Comparison of ENCODE assay signal across 22 cellular contexts in genomic region chr11:68658661-68659060, GRCh38. TPM values are rescaled to one million over a fixed set of nuclear protein-coding genes. Genes with fewer than 3 reads are reported as not detected.
DNase-seq lines count a peak whose midpoint lies in the region; ATAC-seq, FAIRE-seq and TF ChIP-seq lines count a peak whose summit lies in the region.
"Had no signal": no experiment of that assay in that cellular context is flagged by ENCODE, and none has a peak within 500 bp of the region (broad histone marks: within the 10 kb centered on the region; RNA-seq: fewer than 3 reads in every experiment).

No MANE protein-coding gene starts in this region.

- no peaks in the 10 kb centered on the region for H3K36me3 Mint-ChIP-seq in nephron (ENCODE audit: low read depth)
- no peaks in the 10 kb centered on the region for H3K36me3 Mint-ChIP-seq in stimulated activated memory B cell treated with anti-CD40 and anti-IgM and Interleukin-4, amounts not matched to agents 10 μg/mL and 1 μg/mL and 100 μg/mL, for 72 hours
- H3K36me3 Mint-ChIP-seq: CD8-positive, alpha-beta memory T cell had no signal

- H3K4me2 ChIP-seq in H1 (ENCODE audit: insufficient read depth in 1 of 2, low read depth in 2 of 2, low read length in 2 of 2): no peak overlapping the region
- H3K4me2 ChIP-seq: A549 had no signal

- peaks cover 12% of the 10 kb centered on the region for H3K9me3 Mint-ChIP-seq in nephron
- H3K9me3 Mint-ChIP-seq in stimulated activated memory B cell treated with anti-CD40 and anti-IgM and Interleukin-4, amounts not matched to agents 10 μg/mL and 1 μg/mL and 100 μg/mL, for 72 hours: peaks cover 4% of the 10 kb centered on the region
- H3K9me3 Mint-ChIP-seq: activated naive CD4-positive, alpha-beta T cell treated with anti-CD3 and anti-CD28 coated beads for 36 hours; CD8-positive, alpha-beta memory T cell; neural crest cell had no signal

- no peak for DNase-seq in left ventricle myocardium superior
- DNase-seq in right atrium auricular region (ENCODE audit: low spot score): no peak
- no peak for DNase-seq in H1 (ENCODE audit: low read depth in 1 of 2, low spot score in 2 of 2)
- DNase-seq in GF-D8 (lab: John Stamatoyannopoulos, UW): no peak
- DNase-seq: activated CD4-positive, CD25-positive, alpha-beta regulatory T cell treated with anti-CD3 and anti-CD28 coated beads, Interleukin-2, amount 50 U/mL, for 72 hours; activated naive CD4-positive, alpha-beta T cell treated with anti-CD3 and anti-CD28 coated beads for 36 hours; CD8-positive, alpha-beta memory T cell; mesendoderm; NCI-H82; stimulated activated CD4-positive, alpha-beta T cell treated with anti-CD3 and anti-CD28 coated beads, Interleukin-4, amount 100 ng/mL, for 24 hours; T-helper 1 cell had no signal

- no peak overlapping the region for H2BK120ac ChIP-seq in H1 (replicated peaks; ENCODE audit: low read depth, low read length)

- H3K4me1 ChIP-seq in right atrium auricular region (peaks cover 0 to 7% of the 10 kb centered on the region in 2 donors), H1 (replicated peaks in 1 of 4; ENCODE audit: control insufficient read depth in 3 of 4, insufficient read depth in 4 of 4, low read length in 3 of 4) (no peaks in the 10 kb centered on the region)
- H3K4me1 ChIP-seq: transverse colon had no signal

- no peak overlapping the region for H2AFZ ChIP-seq in H1 (ENCODE audit: low read length)

- H3K14ac ChIP-seq in H1 (ENCODE audit: insufficient read length): no peak overlapping the region

- H4K8ac ChIP-seq in H1 (ENCODE audit: extremely low read depth, insufficient read depth, low read length): no peak overlapping the region; the same call in 1 of the 2 replicates

- no peak overlapping the region for H3K4me3 Mint-ChIP-seq in nephron
- no peak overlapping the region for H3K4me3 Mint-ChIP-seq in stimulated activated memory B cell treated with anti-CD40 and anti-IgM and Interleukin-4, amounts not matched to agents 10 μg/mL and 1 μg/mL and 100 μg/mL, for 72 hours
- H3K4me3 Mint-ChIP-seq: activated naive CD4-positive, alpha-beta T cell treated with anti-CD3 and anti-CD28 coated beads for 36 hours; CD8-positive, alpha-beta memory T cell; neural crest cell had no signal

- no peaks in the 10 kb centered on the region for H4K20me1 ChIP-seq in H1 (replicated peaks in 1 of 2; ENCODE audit: control insufficient read depth in 1 of 2, insufficient read depth in 2 of 2, low read length in 2 of 2)

- H3K36me3 ChIP-seq in right atrium auricular region (no peaks in the 10 kb centered on the region), H1 (ENCODE audit: control insufficient read depth in 2 of 4, insufficient read depth in 4 of 4, low read length in 3 of 4) (no peaks in the 10 kb centered on the region)
- H3K36me3 ChIP-seq: sigmoid colon, transverse colon had no signal

- peaks cover 9% of the 10 kb centered on the region for H3K27me3 Mint-ChIP-seq in nephron (ENCODE audit: low read depth)
- peaks cover 98% of the 10 kb centered on the region for H3K27me3 Mint-ChIP-seq in stimulated activated memory B cell treated with anti-CD40 and anti-IgM and Interleukin-4, amounts not matched to agents 10 μg/mL and 1 μg/mL and 100 μg/mL, for 72 hours

- no peak overlapping the region for H2AK5ac ChIP-seq in H1 (ENCODE audit: low read depth, low read length)

- no peak overlapping the region for H2BK15ac ChIP-seq in H1 (ENCODE audit: low read length)

- no peak overlapping the region for H3K9ac ChIP-seq in H1 (replicated peaks in 1 of 4; ENCODE audit: extremely low read depth in 1 of 4, low read depth in 3 of 4, low read length in 3 of 4)

- no peak overlapping the region for H4K5ac ChIP-seq in H1 (ENCODE audit: insufficient read length, low read depth, low read length)

- H3K4ac ChIP-seq in H1 (replicated peaks; ENCODE audit: insufficient read length, low read depth, low read length): no peak overlapping the region

- no peak overlapping the region for H2BK20ac ChIP-seq in H1 (ENCODE audit: low read length)

- POLR2A ChIA-PET in H1 (lab: Charles Lee; ENCODE audit: partially characterized antibody): interaction anchor here (0.6 to 1.1 kb wide), 3 partner anchors 9 to 47 kb away, joined by 3 read pairs; no protein-coding TSS in a partner anchor

- no peak overlapping the region for H2BK5ac ChIP-seq in H1 (ENCODE audit: low read depth, low read length)

- TF ChIP-seq POLR2A in H1 (IDR thresholded peaks at IDR 0.05; ENCODE audit: control extremely low read depth in 1 of 2, low read depth in 2 of 2, low read length in 2 of 2): no peak

- H3K79me1 ChIP-seq in H1 (ENCODE audit: low read depth, low read length): no peaks in the 10 kb centered on the region

- peak; percentile 40 for ATAC-seq in left ventricle myocardium superior
- ATAC-seq in stimulated activated memory B cell treated with anti-CD40 and anti-IgM and Interleukin-4, amounts not matched to agents 10 μg/mL and 1 μg/mL and 100 μg/mL, for 72 hours: no peak
- ATAC-seq in GM19328 (IDR thresholded peaks at IDR 0.05; ENCODE audit: unreplicated experiment): no peak
- ATAC-seq in GM19397 (IDR thresholded peaks at IDR 0.05; ENCODE audit: unreplicated experiment): no peak

- H2BK12ac ChIP-seq in H1 (ENCODE audit: low read depth, low read length): 0 out of 2 replicates have a peak overlapping the region, but pooled peaks have one; percentile 60

- peak overlapping the region; percentile 85 to 94 (median 90) for H3K27ac Mint-ChIP-seq in nephron
- H3K27ac Mint-ChIP-seq in stimulated activated memory B cell treated with anti-CD40 and anti-IgM and Interleukin-4, amounts not matched to agents 10 μg/mL and 1 μg/mL and 100 μg/mL, for 72 hours: no peak overlapping the region
- H3K27ac Mint-ChIP-seq: activated naive CD4-positive, alpha-beta T cell treated with anti-CD3 and anti-CD28 coated beads for 36 hours; CD8-positive, alpha-beta memory T cell had no signal

- H3K4me1 Mint-ChIP-seq in nephron: peaks cover 19% of the 10 kb centered on the region
- H3K4me1 Mint-ChIP-seq in stimulated activated memory B cell treated with anti-CD40 and anti-IgM and Interleukin-4, amounts not matched to agents 10 μg/mL and 1 μg/mL and 100 μg/mL, for 72 hours: no peaks in the 10 kb centered on the region
- H3K4me1 Mint-ChIP-seq: CD8-positive, alpha-beta memory T cell had no signal

- no peak overlapping the region for H4K91ac ChIP-seq in H1 (replicated peaks; ENCODE audit: insufficient read length, low read length)

- H3K27me3 ChIP-seq in right atrium auricular region (no peaks in the 10 kb centered on the region), H1 (replicated peaks in 1 of 4; ENCODE audit: control insufficient read depth in 3 of 4, extremely low read depth in 1 of 4, insufficient read depth in 3 of 4, low read length in 3 of 4) (no peaks in the 10 kb centered on the region)

- H3K56ac ChIP-seq in H1 (replicated peaks; ENCODE audit: insufficient read length, low read depth, low read length): no peak overlapping the region

- intact Hi-C loops in left ventricle myocardium superior (cut with micrococcal nuclease): no loop called here

- no peak for TF ChIP-seq CTCF in right atrium auricular region (IDR thresholded peaks at IDR 0.05)
- no peak for TF ChIP-seq CTCF in H1 (IDR thresholded peaks at IDR 0.05; ENCODE audit: control extremely low read depth in 1 of 3, insufficient read depth in 1 of 3, low read depth in 1 of 3, low read length in 3 of 3)
- TF ChIP-seq CTCF in nephron (IDR thresholded peaks at IDR 0.05; ENCODE audit: unreplicated experiment in 3 of 3): no peak

- WGBS in H1 (ENCODE audit: extremely low coverage in 1 of 2, insufficient coverage in 1 of 2, insufficient read length in 1 of 2, insufficient replicate concordance in 2 of 2, low coverage in 1 of 2, low lambda C conversion rate in 2 of 2, missing lambda C conversion rate in 1 of 2), 2 experiments: 92% methylated on average over 13 of the region's 13 CpGs; no CpG with 5 or more reads in 1 of the 2 experiments

- no peak overlapping the region for H3K4me3 ChIP-seq in right atrium auricular region
- no peak overlapping the region for H3K4me3 ChIP-seq in H1 (ENCODE audit: extremely low read depth in 1 of 4, insufficient read depth in 2 of 4, low read depth in 3 of 4, low read length in 4 of 4)
- H3K4me3 ChIP-seq: A549, sigmoid colon, transverse colon had no signal

- no peaks in the 10 kb centered on the region for H3K23me2 ChIP-seq in H1 (ENCODE audit: low read depth, low read length)

- no peak overlapping the region; the same call in 1 of the 2 replicates for H3K18ac ChIP-seq in H1 (ENCODE audit: extremely low read depth, low read length)

- no peak for FAIRE-seq in H1 (lab: Jason Lieb, UNC)
- FAIRE-seq: A549, RCC 7860 had no signal

- CTCF ChIA-PET in H1 (lab: Charles Lee; ENCODE audit: partially characterized antibody): interaction anchor here (1.2 kb wide), 1 partner anchor 9 kb away, joined by 3 read pairs; no protein-coding TSS in a partner anchor

- H3K79me2 ChIP-seq in H1 (ENCODE audit: control insufficient read depth in 1 of 2, insufficient read depth in 2 of 2, low read length in 2 of 2): no peaks in the 10 kb centered on the region

- H3K9me3 ChIP-seq in right atrium auricular region (peaks cover 0 to 13% of the 10 kb centered on the region in 2 donors), H1 (ENCODE audit: insufficient read depth in 2 of 2, low read depth in 1 of 2, low read length in 1 of 2) (peaks cover 0 to 6% of the 10 kb centered on the region in 2 experiments; a peak in 1 of 4 replicates)
- H3K9me3 ChIP-seq: transverse colon had no signal

- H3K23ac ChIP-seq in H1 (ENCODE audit: insufficient read length): no peak overlapping the region

- H3K27ac ChIP-seq in right atrium auricular region: no peak overlapping the region
- no peak overlapping the region for H3K27ac ChIP-seq in H1 (ENCODE audit: low read depth, low read length)
- H3K27ac ChIP-seq: sigmoid colon, transverse colon had no signal

- TF ChIP-seq RAD21 in H1 (IDR thresholded peaks at IDR 0.05 in 1 of 2, conservative IDR thresholded peaks at IDR 0.05 in 1 of 2; ENCODE audit: low read depth in 2 of 2, low read length in 2 of 2): no peak

- TF ChIP-seq EP300 in H1 (IDR thresholded peaks at IDR 0.05; ENCODE audit: borderline replicate concordance in 1 of 2, low read depth in 2 of 2, low read length in 2 of 2): no peak

TF ChIP-seq in H1, 55 proteins besides CTCF, POLR2A, EP300 and RAD21 (continues in another document):
- no peak for TF ChIP-seq GTF2F1 (IDR thresholded peaks at IDR 0.05; ENCODE audit: borderline replicate concordance, low read depth, low read length)

RNA-seq across cellular contexts. Expression of gene GAL, which starts 25.7 kb away (rescaled TPM):
- not detected for total RNA-seq in left ventricle myocardium superior
- not detected for total RNA-seq in right atrium auricular region
- total RNA-seq in H1 (2021; fragmentation: NEBNext Ultra II Directional; extraction: Animal tissue kit (Norgen Biotek cat#: 25700)): 233 and 234 TPM in 2 replicates
- polyA plus RNA-seq in H1 (2011; rRNA removed): 81.8 and 124 TPM in 2 replicates
- 93.5 TPM for polyA plus RNA-seq in H1 (2011; cell fraction: cytosol; rRNA removed)
- polyA plus RNA-seq in H1 (2011; cell fraction: nucleus; rRNA removed): 72.9 TPM
- 113 to 133 TPM (median 127 TPM) in 4 replicates for polyA plus RNA-seq in H1 (2012, experiment 1 of 2)
- 189 TPM for polyA plus RNA-seq in H1 (2012, experiment 2 of 2)
- 495 TPM for polyA plus RNA-seq in H1 (2013, experiment 1 of 2)
- polyA plus RNA-seq in H1 (2013, experiment 2 of 2): 562 TPM
- polyA minus RNA-seq in H1 (2011; rRNA and poly(A)+ RNA removed): 19.7 and 28.9 TPM in 2 replicates
- polyA minus RNA-seq in H1 (2011; cell fraction: cytosol; rRNA and poly(A)+ RNA removed): 55.9 TPM
- 29.4 TPM for polyA minus RNA-seq in H1 (2011; cell fraction: nucleus; rRNA and poly(A)+ RNA removed)
- total RNA-seq: HT1080, MCF 10A had no signal
- polyA plus RNA-seq: CD8-positive, alpha-beta memory T cell had no signal

Comparison
In these comparisons a context has a peak if more than half of its experiments do, and no peak if none do; other contexts are left out.
1. RNA of gene GAL, which starts 25.7 kb away (total RNA-seq): 233 to 234 TPM in H1; not detected in left ventricle myocardium superior (single experiment) and not detected in right atrium auricular region; every median in the first group is over 100 times any median in the second.